Comparison of ENCODE assay signal across 9 cellular contexts in genomic region chr1:89523597-89524368, GRCh38. TPM values are rescaled to one million over a fixed set of nuclear protein-coding genes. Genes with fewer than 3 reads are reported as not detected.
DNase-seq lines count a peak whose midpoint lies in the region; ATAC-seq and TF ChIP-seq lines count a peak whose summit lies in the region.
"Had no signal": no experiment of that assay in that cellular context is flagged by ENCODE, and none has a peak within 500 bp of the region (broad histone marks: within the 10 kb centered on the region; RNA-seq: fewer than 3 reads in every experiment).

No MANE protein-coding gene starts in this region.

- intact Hi-C loops in activated B cell treated with CpG ODN at 0.5 μM for 24 hours (cut with micrococcal nuclease) = loop anchor here (1.0 to 2.0 kb wide), 13 partner anchors 21 to 632 kb away; partner anchors contain the start of genes GTF2B, LRRC8C, LRRC8D and ZNF326
- intact Hi-C loops in naive thymus-derived CD4-positive, alpha-beta T cell (cut with micrococcal nuclease) = loop anchor here (1.0 to 10.0 kb wide), 16 partner anchors 34 to 839 kb away; partner anchors contain the start of genes GBP2 (in 1 of the 2), GBP5 (in 1 of the 2), GTF2B (in 1 of the 2) and KYAT3 (in 1 of the 2)
- intact Hi-C loops in transverse colon (cut with DNase I; ENCODE audit: low total_unique reads) = no loop called here

- CTCF ChIA-PET in activated B cell treated with CpG ODN at 0.5 μM for 24 hours (lab: Charles Lee) = interaction anchor here (1.1 kb wide), 1 partner anchor 239 kb away, joined by 3 read pairs; no protein-coding TSS in a partner anchor
- CTCF ChIA-PET in naive thymus-derived CD4-positive, alpha-beta T cell (lab: Charles Lee) = interaction anchor here (0.8 to 0.9 kb wide), 2 partner anchors 85 to 87 kb away, joined by 3 to 4 read pairs; no protein-coding TSS in a partner anchor

- peaks cover 7 to 34% of the 10 kb centered on the region in 2 donors for H3K4me1 ChIP-seq in naive thymus-derived CD4-positive, alpha-beta T cell (ENCODE audit: control insufficient read depth in 2 of 2, insufficient read depth in 2 of 2, low read length in 2 of 2)
- peaks cover 0 to 32% (median 10%) of the 10 kb centered on the region in 4 donors for H3K4me1 ChIP-seq in transverse colon

- peaks cover 0 to 4% (median 0%) of the 10 kb centered on the region in 3 experiments for H3K36me3 ChIP-seq in naive thymus-derived CD4-positive, alpha-beta T cell (ENCODE audit: control insufficient read depth in 2 of 3, insufficient read depth in 3 of 3, low read length in 3 of 3)
- no peaks in the 10 kb centered on the region for H3K36me3 ChIP-seq in transverse colon

- ATAC-seq in GM18508 (IDR thresholded peaks at IDR 0.05; ENCODE audit: insufficient read depth, unreplicated experiment) (peak; percentile 27), HG03045 (IDR thresholded peaks at IDR 0.05; ENCODE audit: unreplicated experiment) (peak; percentile 25), activated B cell treated with CpG ODN at 0.5 μM for 24 hours (ENCODE audit: low read depth) (peak; percentile 54)
- peak; percentile 62 for ATAC-seq in naive thymus-derived CD4-positive, alpha-beta T cell

- in situ Hi-C loops in transverse colon (cut with MboI; ENCODE audit: low pct_ligation_motif_present in 1 of 4, low pct_unique_long_range_greater_than_20kb in 1 of 4, low sequenced_read_pairs in 3 of 4) = loop anchor here in 3 of 4 donors (25.0 kb wide), 2 partner anchors 239 to 464 kb away; partner anchors contain the start of gene ZNF326 (in 1 of the 3)

- peaks cover 31% of the 10 kb centered on the region for H3K4me1 Mint-ChIP-seq in activated B cell treated with CpG ODN at 0.5 μM for 24 hours
- H3K4me1 Mint-ChIP-seq in naive thymus-derived CD4-positive, alpha-beta T cell = peaks cover 7 to 28% (median 17%) of the 10 kb centered on the region in 7 donors

- no peaks in the 10 kb centered on the region for H3K27me3 Mint-ChIP-seq in activated B cell treated with CpG ODN at 0.5 μM for 24 hours
- H3K27me3 Mint-ChIP-seq in naive thymus-derived CD4-positive, alpha-beta T cell = no peaks in the 10 kb centered on the region
- H3K27me3 Mint-ChIP-seq: stimulated activated naive CD8-positive, alpha-beta T cell treated with anti-CD3 and anti-CD28 coated beads, Interleukin-15, Interleukin-2, amounts not matched to agents 100 ng/mL and 50 ng/mL, for 24 hours had no signal

- TF ChIP-seq CTCF in activated B cell treated with CpG ODN at 0.5 μM for 24 hours (IDR thresholded peaks at IDR 0.05) (no peak), epithelial cell of esophagus (IDR thresholded peaks at IDR 0.05; ENCODE audit: insufficient read depth, low read depth, low read length, missing control alignments) (no peak), transverse colon (IDR thresholded peaks at IDR 0.05) (no peak)

- no peaks in the 10 kb centered on the region for H3K27me3 ChIP-seq in naive thymus-derived CD4-positive, alpha-beta T cell (ENCODE audit: control insufficient read depth in 2 of 2, insufficient read depth in 2 of 2, low read length in 2 of 2)
- no peaks in the 10 kb centered on the region for H3K27me3 ChIP-seq in transverse colon

- peaks cover 6% of the 10 kb centered on the region for H3K36me3 Mint-ChIP-seq in activated B cell treated with CpG ODN at 0.5 μM for 24 hours (ENCODE audit: low read depth)
- H3K36me3 Mint-ChIP-seq in naive thymus-derived CD4-positive, alpha-beta T cell = peaks cover 0 to 8% (median 0%) of the 10 kb centered on the region in 5 donors

- no peak for TF ChIP-seq EP300 in transverse colon (IDR thresholded peaks at IDR 0.05; ENCODE audit: low read depth)

- no peak for TF ChIP-seq POLR2A in transverse colon (IDR thresholded peaks at IDR 0.05)

- H3K4me3 ChIP-seq in epithelial cell of esophagus (ENCODE audit: low read length) (peak overlapping the region; percentile 79), transverse colon (peak overlapping the region; percentile 65 to 96 (median 70))
- peak overlapping the region; percentile 93 for H3K4me3 ChIP-seq in naive thymus-derived CD4-positive, alpha-beta T cell (ENCODE audit: low read length)

- H3K9me3 ChIP-seq in naive thymus-derived CD4-positive, alpha-beta T cell (ENCODE audit: control insufficient read depth in 2 of 3, low read length in 3 of 3) = no peaks in the 10 kb centered on the region
- no peaks in the 10 kb centered on the region for H3K9me3 ChIP-seq in transverse colon

- no peaks in the 10 kb centered on the region for H3K9me3 Mint-ChIP-seq in activated B cell treated with CpG ODN at 0.5 μM for 24 hours
- H3K9me3 Mint-ChIP-seq in naive thymus-derived CD4-positive, alpha-beta T cell = peaks cover 0 to 4% (median 0%) of the 10 kb centered on the region in 11 donors

- H3K27ac ChIP-seq in naive thymus-derived CD4-positive, alpha-beta T cell (ENCODE audit: low read depth, low read length) = peak overlapping the region; percentile 92
- peak overlapping the region; percentile 79 to 94 (median 90) for H3K27ac ChIP-seq in transverse colon

- DNase-seq in 8988T (peak; percentile 31), NCI-H2171 (lab: John Stamatoyannopoulos, UW) (peak; percentile 39), activated B cell treated with CpG ODN at 0.5 μM for 24 hours (no peak), epithelial cell of esophagus (ENCODE audit: low read depth) (peak; percentile 41), transverse colon (peak; percentile 61)
- peak in 7 of 9 donors; percentile 60 to 77 (median 69) for DNase-seq in naive thymus-derived CD4-positive, alpha-beta T cell

- WGBS in transverse colon (ENCODE audit: low coverage in 1 of 2), 2 donors = 22 to 74% methylated on average over 4 to 21 of the region's 21 CpGs

- peak overlapping the region; percentile 91 for H3K27ac Mint-ChIP-seq in activated B cell treated with CpG ODN at 0.5 μM for 24 hours
- peak overlapping the region in 8 of 9 donors; percentile 89 to 97 (median 93) for H3K27ac Mint-ChIP-seq in naive thymus-derived CD4-positive, alpha-beta T cell
- H3K27ac Mint-ChIP-seq: stimulated activated naive CD8-positive, alpha-beta T cell treated with anti-CD3 and anti-CD28 coated beads, Interleukin-15, Interleukin-2, amounts not matched to agents 100 ng/mL and 50 ng/mL, for 24 hours had no signal

- H3K4me3 Mint-ChIP-seq in activated B cell treated with CpG ODN at 0.5 μM for 24 hours = peak overlapping the region; percentile 92
- H3K4me3 Mint-ChIP-seq in naive thymus-derived CD4-positive, alpha-beta T cell = peak overlapping the region in 1 of 10 donors; percentile 76
- H3K4me3 Mint-ChIP-seq: stimulated activated naive CD8-positive, alpha-beta T cell treated with anti-CD3 and anti-CD28 coated beads, Interleukin-15, Interleukin-2, amounts not matched to agents 100 ng/mL and 50 ng/mL, for 24 hours had no signal

- POLR2A ChIA-PET in activated B cell treated with CpG ODN at 0.5 μM for 24 hours (lab: Charles Lee) = interaction anchor here (0.6 to 1.3 kb wide), 7 partner anchors 34 to 298 kb away, joined by 3 to 6 read pairs (median 4); partner anchors contain the start of gene LRRC8C
- POLR2A ChIA-PET in naive thymus-derived CD4-positive, alpha-beta T cell (lab: Charles Lee) = interaction anchor here (0.6 to 3.4 kb wide), 18 partner anchors 10 to 301 kb away, joined by 3 to 75 read pairs (median 3); partner anchors contain the start of gene LRRC8C

RNA-seq across cellular contexts. Expression of gene LRRC8B, which starts 0.8 kb away (rescaled TPM):
- total RNA-seq in activated B cell treated with CpG ODN at 0.5 μM for 24 hours = 14.7 and 19.1 TPM in 2 replicates
- total RNA-seq in naive thymus-derived CD4-positive, alpha-beta T cell = 10 to 100 TPM in 4 of 5 experiments, 1 to 10 TPM in 1; 8.8 to 23.0 (median 17.1) TPM
- polyA plus RNA-seq in naive thymus-derived CD4-positive, alpha-beta T cell = 10 to 100 TPM; 15.7 to 16.2 TPM
- 10 to 100 TPM in 2 of 4 donors, 1 to 10 TPM in 2; 7.0 to 10.5 (median 8.7) TPM for total RNA-seq in transverse colon
